14 cellular contexts compared by ENCODE assay signal in genomic region chr7:32037650-32038198, GRCh38. TPM values are rescaled to one million over a fixed set of nuclear protein-coding genes. Genes with fewer than 3 reads are reported as not detected.
DNase-seq lines count a peak whose midpoint lies in the region; ATAC-seq and TF ChIP-seq lines count a peak whose summit lies in the region.
"Had no signal": no experiment of that assay in that cellular context is flagged by ENCODE, and none has a peak within 500 bp of the region (broad histone marks: within the 10 kb centered on the region; RNA-seq: fewer than 3 reads in every experiment).

No MANE protein-coding gene starts in this region.

- intact Hi-C loops in sciatic nerve (cut with DNase I), result no loop called here
- intact Hi-C loops in Caco-2 (cut with micrococcal nuclease; ENCODE audit: unreplicated experiment), result loop anchor here (2.0 kb wide), 1 partner anchor 293 kb away; no protein-coding TSS in a partner anchor

- peaks cover 10% of the 10 kb centered on the region for H3K27me3 Mint-ChIP-seq in stimulated activated naive CD8-positive, alpha-beta T cell treated with anti-CD3 and anti-CD28 coated beads, Interleukin-15, amount 100 ng/mL, for 72 hours
- H3K27me3 Mint-ChIP-seq in activated T-cell treated with anti-CD3 and anti-CD28 coated beads, Interleukin-2, amount 50 U/mL, for 24 hours, result no peaks in the 10 kb centered on the region
- H3K27me3 Mint-ChIP-seq in Caco-2 (ENCODE audit: insufficient read depth, unreplicated experiment), result peaks cover 5% of the 10 kb centered on the region
- H3K27me3 Mint-ChIP-seq: activated B cell treated with CpG ODN at 0.5 μM for 24 hours had no signal

- TF ChIP-seq CTCF in Caco-2 (IDR thresholded peaks at IDR 0.05; ENCODE audit: insufficient read depth in 1 of 2, low read depth in 1 of 2, low read length in 1 of 2, severe bottlenecking in 1 of 2, unreplicated experiment in 1 of 2), result no peak

- POLR2A ChIA-PET in Caco-2 (lab: Charles Lee), result no interaction called here

- CTCF ChIA-PET in Caco-2 (lab: Charles Lee), result no interaction called here

- no peaks in the 10 kb centered on the region for H3K36me3 ChIP-seq in Caco-2 (ENCODE audit: control insufficient read depth, insufficient read depth, low read length)

- H3K4me1 ChIP-seq in Caco-2, result peaks cover 6% of the 10 kb centered on the region

- no peak overlapping the region for H3K4me3 ChIP-seq in Caco-2 (ENCODE audit: low read depth, low read length)
- H3K4me3 ChIP-seq: body of pancreas, SK-N-MC had no signal

- H3K4me1 Mint-ChIP-seq in stimulated activated naive CD8-positive, alpha-beta T cell treated with anti-CD3 and anti-CD28 coated beads, Interleukin-15, amount 100 ng/mL, for 72 hours, result peaks cover 16% of the 10 kb centered on the region
- no peaks in the 10 kb centered on the region for H3K4me1 Mint-ChIP-seq in activated T-cell treated with anti-CD3 and anti-CD28 coated beads, Interleukin-2, amount 50 U/mL, for 24 hours (ENCODE audit: low read depth)
- no peaks in the 10 kb centered on the region for H3K4me1 Mint-ChIP-seq in Caco-2 (ENCODE audit: low read depth, unreplicated experiment)
- H3K4me1 Mint-ChIP-seq: activated B cell treated with CpG ODN at 0.5 μM for 24 hours had no signal

- H3K9me3 Mint-ChIP-seq in stimulated activated naive CD8-positive, alpha-beta T cell treated with anti-CD3 and anti-CD28 coated beads, Interleukin-15, amount 100 ng/mL, for 72 hours, result peaks cover 4 to 32% of the 10 kb centered on the region in 2 donors
- H3K9me3 Mint-ChIP-seq in activated T-cell treated with anti-CD3 and anti-CD28 coated beads, Interleukin-2, amount 50 U/mL, for 24 hours, result no peaks in the 10 kb centered on the region
- H3K9me3 Mint-ChIP-seq in Caco-2 (ENCODE audit: unreplicated experiment), result peaks cover 15% of the 10 kb centered on the region
- H3K9me3 Mint-ChIP-seq: activated B cell treated with CpG ODN at 0.5 μM for 24 hours had no signal

- no peak overlapping the region for H3K27ac Mint-ChIP-seq in stimulated activated naive CD8-positive, alpha-beta T cell treated with anti-CD3 and anti-CD28 coated beads, Interleukin-15, amount 100 ng/mL, for 72 hours
- no peak overlapping the region for H3K27ac Mint-ChIP-seq in activated T-cell treated with anti-CD3 and anti-CD28 coated beads, Interleukin-2, amount 50 U/mL, for 24 hours
- no peak overlapping the region for H3K27ac Mint-ChIP-seq in Caco-2 (ENCODE audit: unreplicated experiment)
- H3K27ac Mint-ChIP-seq: activated B cell treated with CpG ODN at 0.5 μM for 24 hours; activated T-cell treated with anti-CD3 and anti-CD28 coated beads, Interleukin-2, amount 50 U/mL, for 72 hours; stimulated activated naive CD8-positive, alpha-beta T cell treated with anti-CD3 and anti-CD28 coated beads, Interleukin-15, Interleukin-2, amounts not matched to agents 100 ng/mL and 50 ng/mL, for 24 hours had no signal

- H3K36me3 Mint-ChIP-seq in activated T-cell treated with anti-CD3 and anti-CD28 coated beads, Interleukin-2, amount 50 U/mL, for 24 hours (ENCODE audit: low read depth), result no peaks in the 10 kb centered on the region
- H3K36me3 Mint-ChIP-seq in Caco-2 (ENCODE audit: insufficient read depth, unreplicated experiment), result no peaks in the 10 kb centered on the region

- H3K9me3 ChIP-seq in Caco-2, result peaks cover 3% of the 10 kb centered on the region; the same call in 1 of the 2 replicates
- H3K9me3 ChIP-seq: body of pancreas had no signal

- H3K27me3 ChIP-seq in Caco-2 (replicated peaks; ENCODE audit: control insufficient read depth, insufficient read depth, low read length), result no peaks in the 10 kb centered on the region; the same call in 1 of the 2 replicates
- H3K27me3 ChIP-seq: body of pancreas had no signal

- no peak overlapping the region for H3K4me3 Mint-ChIP-seq in stimulated activated naive CD8-positive, alpha-beta T cell treated with anti-CD3 and anti-CD28 coated beads, Interleukin-15, amount 100 ng/mL, for 72 hours
- no peak overlapping the region for H3K4me3 Mint-ChIP-seq in activated T-cell treated with anti-CD3 and anti-CD28 coated beads, Interleukin-2, amount 50 U/mL, for 24 hours
- no peak overlapping the region for H3K4me3 Mint-ChIP-seq in Caco-2 (ENCODE audit: unreplicated experiment)
- H3K4me3 Mint-ChIP-seq: activated B cell treated with CpG ODN at 0.5 μM for 24 hours; activated T-cell treated with anti-CD3 and anti-CD28 coated beads, Interleukin-2, amount 50 U/mL, for 72 hours; stimulated activated naive CD8-positive, alpha-beta T cell treated with anti-CD3 and anti-CD28 coated beads, Interleukin-15, Interleukin-2, amounts not matched to agents 100 ng/mL and 50 ng/mL, for 24 hours had no signal

- BruUV-seq in Caco-2 (replicated peaks; lab: Mats Ljungman, UMichigan), result no TSS peak

- ATAC-seq in stimulated activated naive CD8-positive, alpha-beta T cell treated with anti-CD3 and anti-CD28 coated beads, Interleukin-15, amount 100 ng/mL, for 72 hours, result peak; percentile 70
- ATAC-seq in stimulated activated naive CD8-positive, alpha-beta T cell treated with anti-CD3 and anti-CD28 coated beads, Interleukin-15, Interleukin-2, amounts not matched to agents 100 U/mL and 50 U/mL, for 24 hours, result no peak
- ATAC-seq in HG02588 (IDR thresholded peaks at IDR 0.05; ENCODE audit: unreplicated experiment) (peak; percentile 84), HG03175 (IDR thresholded peaks at IDR 0.05; ENCODE audit: unreplicated experiment) (peak; percentile 86), sciatic nerve (no peak)
- ATAC-seq: activated T-cell treated with anti-CD3 and anti-CD28 coated beads, Interleukin-2, amount 50 U/mL, for 72 hours; body of pancreas had no signal

- no peak for DNase-seq in stimulated activated naive CD8-positive, alpha-beta T cell treated with anti-CD3 and anti-CD28 coated beads, Interleukin-15, amount 100 ng/mL, for 72 hours
- DNase-seq in stimulated activated naive CD8-positive, alpha-beta T cell treated with anti-CD3 and anti-CD28 coated beads, Interleukin-15, Interleukin-2, amounts not matched to agents 100 U/mL and 50 U/mL, for 24 hours, result no peak
- DNase-seq in sciatic nerve (ENCODE audit: low spot score) (no peak), NCI-H146 treated with DMSO at 0.1 percent for 48 hours (lab: John Stamatoyannopoulos, UW; ENCODE audit: unreplicated experiment) (no peak), Caco-2 (no peak)
- no peak for DNase-seq in activated T-cell treated with anti-CD3 and anti-CD28 coated beads, Interleukin-2, amount 50 U/mL, for 24 hours
- DNase-seq: activated B cell treated with CpG ODN at 0.5 μM for 24 hours; activated T-cell treated with anti-CD3 and anti-CD28 coated beads, Interleukin-2, amount 50 U/mL, for 72 hours; body of pancreas; nucleus accumbens had no signal

RNA-seq across cellular contexts. Expression of gene PDE1C, which starts 32.5 kb away (rescaled TPM):
- total RNA-seq in sciatic nerve, result 23.3 TPM
- not detected in 2 replicates for total RNA-seq in Caco-2 (2022)
- total RNA-seq: activated B cell treated with CpG ODN at 0.5 μM for 24 hours; activated T-cell treated with anti-CD3 and anti-CD28 coated beads, Interleukin-2, amount 50 U/mL, for 72 hours had no signal

Comparison
In these comparisons a context has a peak if more than half of its experiments do, and no peak if none do; other contexts are left out.
1. ATAC-seq: peak in stimulated activated naive CD8-positive, alpha-beta T cell treated with anti-CD3 and anti-CD28 coated beads, Interleukin-15, amount 100 ng/mL, for 72 hours (single experiment), HG02588 (single experiment) and HG03175 (single experiment); none in stimulated activated naive CD8-positive, alpha-beta T cell treated with anti-CD3 and anti-CD28 coated beads, Interleukin-15, Interleukin-2, amounts not matched to agents 100 U/mL and 50 U/mL, for 24 hours (single experiment) and sciatic nerve (single experiment).
2. RNA of gene PDE1C, which starts 32.5 kb away (total RNA-seq): 23.3 TPM in sciatic nerve (single experiment); not detected in Caco-2; every median in the first group is over 10 times any median in the second.